Comparison of ENCODE assay signal across 8 cellular contexts in genomic region chr17:57955183-57955952, GRCh38. TPM values are rescaled to one million over a fixed set of nuclear protein-coding genes. Genes with fewer than 3 reads are reported as not detected.
A peak's percentile ranks its signal among the peaks of the same experiment; 100 is the strongest.
DNase-seq lines count a peak whose midpoint lies in the region; ATAC-seq, FAIRE-seq and TF ChIP-seq lines count a peak whose summit lies in the region.

TSS of gene CUEDC1 (minus strand) at chr17:57955412. CDS start at chr17:57885564, 69,848 bp downstream.

- CTCF ChIA-PET in AG04449 (lab: Yijun Ruan, JAX), result interaction anchor here (0.8 to 7.8 kb wide), 19 partner anchors 8 to 98 kb away, joined by 3 to 75 read pairs (median 5); no protein-coding TSS in a partner anchor

- H3K36me3 Mint-ChIP-seq in central memory CD8-positive, alpha-beta T cell (ENCODE audit: insufficient read depth), result peaks cover 3% of the 10 kb centered on the region

- ATAC-seq in GM19351 (IDR thresholded peaks at IDR 0.05; ENCODE audit: unreplicated experiment), result peak; percentile 45
- ATAC-seq in central memory CD8-positive, alpha-beta T cell (replicated peaks; ENCODE audit: extremely low read depth, poor library complexity, severe bottlenecking), result peak; percentile 57

- TF ChIP-seq CTCF in AG04449 (IDR thresholded peaks at IDR 0.05; ENCODE audit: insufficient read depth, low read length, missing control alignments), result peak; percentile 68
- peak; percentile 72 for TF ChIP-seq CTCF in kidney (IDR thresholded peaks at IDR 0.05; ENCODE audit: borderline replicate concordance, extremely low read depth, insufficient read depth)

- no peak for FAIRE-seq in kidney (lab: Jason Lieb, UNC)

- no peak for DNase-seq in AG04449 (ENCODE audit: low read depth, low spot score)
- DNase-seq in NCI-H1092 treated with DMSO at 0.1 percent for 48 hours (lab: John Stamatoyannopoulos, UW), result peak; percentile 55
- peak; percentile 27 to 34 (median 30) for DNase-seq in activated CD4-positive, CD25-positive, alpha-beta regulatory T cell (lab: John Stamatoyannopoulos, UW)
- peak; percentile 31 to 44 for DNase-seq in central memory CD8-positive, alpha-beta T cell (ENCODE audit: low spot score in 2 of 2)
- DNase-seq in kidney, result peak; percentile 94
- peak; percentile 71 for DNase-seq in stimulated activated CD4-positive, alpha-beta T cell treated with anti-CD3 and anti-CD28 coated beads, Interleukin-12 subunit alpha, Interleukin-12 subunit beta, amount 100 ng/mL, for 4 hours
- DNase-seq in GF-D8 (lab: John Stamatoyannopoulos, UW), result no peak

- H3K27ac ChIP-seq in kidney (ENCODE audit: low read depth in 2 of 2, low read length in 2 of 2), result peak within 1 kb of the TSS; percentile 92 to 96

- H3K4me3 Mint-ChIP-seq in central memory CD8-positive, alpha-beta T cell, result peak within 1 kb of the TSS; percentile 81

- H3K36me3 ChIP-seq in kidney (ENCODE audit: control insufficient read depth in 1 of 2, insufficient read depth in 2 of 2, low read length in 2 of 2), result no peaks in the 10 kb centered on the region

- peaks cover 10 to 32% of the 10 kb centered on the region in 2 donors for H3K4me1 ChIP-seq in kidney (ENCODE audit: control insufficient read depth in 1 of 2, insufficient read depth in 1 of 2, low read depth in 1 of 2, low read length in 2 of 2)

- peaks cover 33% of the 10 kb centered on the region for H3K27me3 Mint-ChIP-seq in central memory CD8-positive, alpha-beta T cell

- no peaks in the 10 kb centered on the region for H3K9me3 Mint-ChIP-seq in central memory CD8-positive, alpha-beta T cell

- peaks cover 37% of the 10 kb centered on the region for H3K4me1 Mint-ChIP-seq in central memory CD8-positive, alpha-beta T cell

- H3K27ac Mint-ChIP-seq in central memory CD8-positive, alpha-beta T cell (ENCODE audit: low read depth), result no peak within 1 kb of the TSS

- H3K4me3 ChIP-seq in AG04449 (ENCODE audit: low read depth, low read length), result peak within 1 kb of the TSS; percentile 70
- H3K4me3 ChIP-seq in kidney (ENCODE audit: low read length in 2 of 2), result peak within 1 kb of the TSS; percentile 61 to 67

- peak within 1 kb of the TSS; percentile 68 to 73 for H3K9ac ChIP-seq in kidney (ENCODE audit: low read length in 2 of 2)

- no peaks in the 10 kb centered on the region for H3K9me3 ChIP-seq in kidney (ENCODE audit: control insufficient read depth in 1 of 2, low read length in 2 of 2)

- intact Hi-C loops in kidney (cut with DNase I), result no loop called here

- POLR2A ChIA-PET in AG04449 (lab: Yijun Ruan, JAX), result interaction anchor here (0.6 to 3.2 kb wide), 10 partner anchors 21 to 106 kb away, joined by 3 to 11 read pairs (median 5); partner anchors contain the start of gene MRPS23

RNA-seq across cellular contexts. Expression of gene CUEDC1, which starts in this region (rescaled TPM):
- total RNA-seq in kidney, result 52.3 TPM
- polyA plus RNA-seq in kidney (ENCODE audit: insufficient read depth, low read depth, low replicate concordance), result 33.0 TPM

Comparison
In these comparisons a context has a peak if more than half of its experiments do, and no peak if none do; other contexts are left out.
1. DNase-seq: peak in NCI-H1092 treated with DMSO at 0.1 percent for 48 hours (single experiment), activated CD4-positive, CD25-positive, alpha-beta regulatory T cell (4 of 4), central memory CD8-positive, alpha-beta T cell (2 of 2), kidney (single experiment) and stimulated activated CD4-positive, alpha-beta T cell treated with anti-CD3 and anti-CD28 coated beads, Interleukin-12 subunit alpha, Interleukin-12 subunit beta, amount 100 ng/mL, for 4 hours (single experiment); none in AG04449 (single experiment) and GF-D8 (single experiment).